10 cellular contexts compared by ENCODE assay signal in the genomic region with DNA sequence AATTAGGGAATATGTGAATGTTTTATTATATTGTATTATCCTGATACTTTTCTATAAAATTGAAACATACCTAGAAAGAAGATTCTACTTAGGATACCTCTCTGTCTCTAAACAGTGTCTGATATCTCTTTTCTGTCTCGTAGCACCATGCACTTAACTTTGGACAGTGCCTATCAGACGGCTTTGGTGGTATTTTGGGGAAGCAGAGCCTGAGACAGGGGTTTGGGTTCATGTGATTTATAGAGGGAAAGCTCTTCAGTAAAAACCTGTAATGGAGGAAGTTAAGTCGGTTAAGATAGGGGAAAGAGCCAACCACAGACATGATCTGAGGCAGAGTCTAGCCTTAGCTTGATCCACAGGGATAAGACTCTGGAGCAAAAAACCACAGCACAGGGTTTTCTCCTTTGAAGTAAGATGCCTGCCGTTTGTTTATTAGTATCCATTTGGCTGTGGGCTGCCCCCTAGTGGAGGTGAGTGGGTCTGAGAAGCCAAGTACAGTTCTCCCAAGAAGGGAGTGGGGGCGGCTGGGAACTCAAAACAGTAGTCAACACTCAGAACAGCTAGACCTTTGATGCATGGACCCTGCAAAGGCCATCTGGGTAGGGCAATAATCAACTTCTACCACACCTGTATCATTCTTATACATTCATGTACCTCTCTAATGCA.
DNase-seq lines count a peak whose midpoint lies in the region; ATAC-seq and TF ChIP-seq lines count a peak whose summit lies in the region.
"Had no signal": no experiment of that assay in that cellular context is flagged by ENCODE, and none has a peak within 500 bp of the region (broad histone marks: within the 10 kb centered on the region; RNA-seq: fewer than 3 reads in every experiment).

No MANE protein-coding gene starts in this region.

- peak; percentile 52 for DNase-seq in GM10248 (ENCODE audit: extremely low spot score)
- peak; percentile 10 for DNase-seq in HFF-Myc (ENCODE audit: extremely low read depth, low read depth)
- peak; percentile 70 for DNase-seq in NAMALWA (ENCODE audit: low spot score)
- peak; percentile 46 for DNase-seq in activated CD8-positive, alpha-beta T cell treated with anti-CD3 and anti-CD28 coated beads, Interleukin-2, amount 10 ng/mL, durations not matched to agents 7 days and 5 days
- peak; percentile 79 for DNase-seq in hepatocyte (ENCODE audit: low spot score)
- peak; percentile 38 for DNase-seq in stimulated activated CD4-positive, alpha-beta T cell treated with anti-CD3 and anti-CD28 coated beads, Interleukin-1b, Interleukin-23, amount 100 ng/mL, for 48 hours
- DNase-seq in NCI-H2029 (lab: John Stamatoyannopoulos, UW): no peak

- H3K9me2 ChIP-seq in hepatocyte (replicated peaks; ENCODE audit: insufficient read depth): no peaks in the 10 kb centered on the region

- no peaks in the 10 kb centered on the region for H3K36me3 Mint-ChIP-seq in activated CD8-positive, alpha-beta T cell treated with anti-CD3 and anti-CD28 coated beads, Interleukin-2, amount 10 ng/mL, durations not matched to agents 7 days and 5 days (ENCODE audit: low read depth)

- H3K9me3 Mint-ChIP-seq in activated CD8-positive, alpha-beta T cell treated with anti-CD3 and anti-CD28 coated beads, Interleukin-2, amount 10 ng/mL, durations not matched to agents 7 days and 5 days (ENCODE audit: insufficient read depth): no peaks in the 10 kb centered on the region

- H3K36me3 ChIP-seq in hepatocyte (replicated peaks; ENCODE audit: insufficient read depth, low read depth): no peaks in the 10 kb centered on the region
- H3K36me3 ChIP-seq: tibial artery had no signal

- 49% methylated on average over 5 of the region's 5 CpGs for WGBS in hepatocyte (ENCODE audit: low lambda C conversion rate, missing lambda C conversion rate)

- TF ChIP-seq CTCF in 22Rv1 (IDR thresholded peaks at IDR 0.05): peak; percentile 79
- peak; percentile 58 for TF ChIP-seq CTCF in GM10248 (IDR thresholded peaks at IDR 0.05; ENCODE audit: control extremely low read depth, extremely low read depth, low read depth, missing control alignments)
- peak; percentile 69 for TF ChIP-seq CTCF in HFF-Myc (IDR thresholded peaks at IDR 0.05; ENCODE audit: low read depth, low read length, missing control alignments)
- peak; percentile 52 for TF ChIP-seq CTCF in hepatocyte (IDR thresholded peaks at IDR 0.05; ENCODE audit: poor library complexity)

- no peak overlapping the region for H3K4me3 Mint-ChIP-seq in activated CD8-positive, alpha-beta T cell treated with anti-CD3 and anti-CD28 coated beads, Interleukin-2, amount 10 ng/mL, durations not matched to agents 7 days and 5 days

- no peak overlapping the region for H3K27ac ChIP-seq in 22Rv1
- H3K27ac ChIP-seq in hepatocyte: no peak overlapping the region
- H3K27ac ChIP-seq: epithelial cell of prostate, tibial artery had no signal

- H3K27me3 Mint-ChIP-seq in activated CD8-positive, alpha-beta T cell treated with anti-CD3 and anti-CD28 coated beads, Interleukin-2, amount 10 ng/mL, durations not matched to agents 7 days and 5 days (ENCODE audit: low read depth): no peaks in the 10 kb centered on the region

- no peak for ATAC-seq in activated CD8-positive, alpha-beta T cell treated with anti-CD3 and anti-CD28 coated beads, Interleukin-2, amount 10 ng/mL, durations not matched to agents 7 days and 5 days

- H4K20me1 ChIP-seq in hepatocyte (ENCODE audit: insufficient read depth, poor library complexity, severe bottlenecking): no peaks in the 10 kb centered on the region

- no peak overlapping the region for H3K4me2 ChIP-seq in hepatocyte

- no peak overlapping the region for H3K27ac Mint-ChIP-seq in activated CD8-positive, alpha-beta T cell treated with anti-CD3 and anti-CD28 coated beads, Interleukin-2, amount 10 ng/mL, durations not matched to agents 7 days and 5 days

- POLR2A ChIA-PET in GM10248 (lab: Yijun Ruan, JAX): no interaction called here
- POLR2A ChIA-PET in activated CD8-positive, alpha-beta T cell treated with anti-CD3 and anti-CD28 coated beads, Interleukin-2, amount 10 ng/mL, durations not matched to agents 7 days and 5 days (lab: Charles Lee): no interaction called here

- no peaks in the 10 kb centered on the region for H3K27me3 ChIP-seq in hepatocyte
- H3K27me3 ChIP-seq: tibial artery had no signal

- H2AFZ ChIP-seq in hepatocyte: no peak overlapping the region

- H3K79me2 ChIP-seq in hepatocyte: no peaks in the 10 kb centered on the region

- H3K4me3 ChIP-seq in HFF-Myc (replicated peaks; ENCODE audit: low read depth, low read length) (no peak overlapping the region), hepatocyte (no peak overlapping the region)
- H3K4me3 ChIP-seq: tibial artery had no signal

- no peaks in the 10 kb centered on the region for H3K4me1 Mint-ChIP-seq in activated CD8-positive, alpha-beta T cell treated with anti-CD3 and anti-CD28 coated beads, Interleukin-2, amount 10 ng/mL, durations not matched to agents 7 days and 5 days (ENCODE audit: low read depth)

- CTCF ChIA-PET in GM10248 (lab: Yijun Ruan, JAX): interaction anchor here (0.7 to 5.1 kb wide), 8 partner anchors 9 to 819 kb away, joined by 3 to 29 read pairs (median 4); no protein-coding TSS in a partner anchor
- CTCF ChIA-PET in activated CD8-positive, alpha-beta T cell treated with anti-CD3 and anti-CD28 coated beads, Interleukin-2, amount 10 ng/mL, durations not matched to agents 7 days and 5 days (lab: Charles Lee): interaction anchor here (1.0 kb wide), 1 partner anchor 8 kb away, joined by 3 read pairs; no protein-coding TSS in a partner anchor

- no peaks in the 10 kb centered on the region for H3K9me3 ChIP-seq in hepatocyte (ENCODE audit: low read depth)
- H3K9me3 ChIP-seq: tibial artery had no signal

- H3K4me1 ChIP-seq in hepatocyte (ENCODE audit: insufficient read depth): no peaks in the 10 kb centered on the region
- H3K4me1 ChIP-seq: tibial artery had no signal
